ENCODE assay signal across 1 cellular context in the genomic region with DNA sequence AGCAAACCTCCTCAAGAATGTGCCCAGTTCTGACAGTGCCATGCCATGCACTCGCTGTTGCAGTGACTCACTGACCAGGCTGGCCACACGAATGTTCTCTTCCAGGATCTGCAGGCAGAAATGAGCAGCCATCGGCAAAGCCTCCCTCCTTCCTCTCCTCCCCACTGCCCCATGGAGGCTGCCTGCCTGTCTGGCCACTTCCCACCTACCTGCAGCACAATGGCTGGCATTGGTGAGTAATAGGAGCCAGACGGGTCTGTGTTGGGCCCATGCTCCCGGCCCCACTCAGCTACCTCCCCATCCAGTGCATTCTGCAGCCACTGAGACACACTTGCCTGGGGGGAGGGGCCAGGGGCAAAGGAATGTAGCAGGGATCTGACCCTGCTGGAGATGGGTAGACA.
TF ChIP-seq lines count a peak whose summit lies in the region.

No MANE protein-coding gene starts in this region.

TF ChIP-seq in GM23338, 12 proteins besides CTCF, POLR2A, EP300 and RAD21:
- TF ChIP-seq, protein P1, sequence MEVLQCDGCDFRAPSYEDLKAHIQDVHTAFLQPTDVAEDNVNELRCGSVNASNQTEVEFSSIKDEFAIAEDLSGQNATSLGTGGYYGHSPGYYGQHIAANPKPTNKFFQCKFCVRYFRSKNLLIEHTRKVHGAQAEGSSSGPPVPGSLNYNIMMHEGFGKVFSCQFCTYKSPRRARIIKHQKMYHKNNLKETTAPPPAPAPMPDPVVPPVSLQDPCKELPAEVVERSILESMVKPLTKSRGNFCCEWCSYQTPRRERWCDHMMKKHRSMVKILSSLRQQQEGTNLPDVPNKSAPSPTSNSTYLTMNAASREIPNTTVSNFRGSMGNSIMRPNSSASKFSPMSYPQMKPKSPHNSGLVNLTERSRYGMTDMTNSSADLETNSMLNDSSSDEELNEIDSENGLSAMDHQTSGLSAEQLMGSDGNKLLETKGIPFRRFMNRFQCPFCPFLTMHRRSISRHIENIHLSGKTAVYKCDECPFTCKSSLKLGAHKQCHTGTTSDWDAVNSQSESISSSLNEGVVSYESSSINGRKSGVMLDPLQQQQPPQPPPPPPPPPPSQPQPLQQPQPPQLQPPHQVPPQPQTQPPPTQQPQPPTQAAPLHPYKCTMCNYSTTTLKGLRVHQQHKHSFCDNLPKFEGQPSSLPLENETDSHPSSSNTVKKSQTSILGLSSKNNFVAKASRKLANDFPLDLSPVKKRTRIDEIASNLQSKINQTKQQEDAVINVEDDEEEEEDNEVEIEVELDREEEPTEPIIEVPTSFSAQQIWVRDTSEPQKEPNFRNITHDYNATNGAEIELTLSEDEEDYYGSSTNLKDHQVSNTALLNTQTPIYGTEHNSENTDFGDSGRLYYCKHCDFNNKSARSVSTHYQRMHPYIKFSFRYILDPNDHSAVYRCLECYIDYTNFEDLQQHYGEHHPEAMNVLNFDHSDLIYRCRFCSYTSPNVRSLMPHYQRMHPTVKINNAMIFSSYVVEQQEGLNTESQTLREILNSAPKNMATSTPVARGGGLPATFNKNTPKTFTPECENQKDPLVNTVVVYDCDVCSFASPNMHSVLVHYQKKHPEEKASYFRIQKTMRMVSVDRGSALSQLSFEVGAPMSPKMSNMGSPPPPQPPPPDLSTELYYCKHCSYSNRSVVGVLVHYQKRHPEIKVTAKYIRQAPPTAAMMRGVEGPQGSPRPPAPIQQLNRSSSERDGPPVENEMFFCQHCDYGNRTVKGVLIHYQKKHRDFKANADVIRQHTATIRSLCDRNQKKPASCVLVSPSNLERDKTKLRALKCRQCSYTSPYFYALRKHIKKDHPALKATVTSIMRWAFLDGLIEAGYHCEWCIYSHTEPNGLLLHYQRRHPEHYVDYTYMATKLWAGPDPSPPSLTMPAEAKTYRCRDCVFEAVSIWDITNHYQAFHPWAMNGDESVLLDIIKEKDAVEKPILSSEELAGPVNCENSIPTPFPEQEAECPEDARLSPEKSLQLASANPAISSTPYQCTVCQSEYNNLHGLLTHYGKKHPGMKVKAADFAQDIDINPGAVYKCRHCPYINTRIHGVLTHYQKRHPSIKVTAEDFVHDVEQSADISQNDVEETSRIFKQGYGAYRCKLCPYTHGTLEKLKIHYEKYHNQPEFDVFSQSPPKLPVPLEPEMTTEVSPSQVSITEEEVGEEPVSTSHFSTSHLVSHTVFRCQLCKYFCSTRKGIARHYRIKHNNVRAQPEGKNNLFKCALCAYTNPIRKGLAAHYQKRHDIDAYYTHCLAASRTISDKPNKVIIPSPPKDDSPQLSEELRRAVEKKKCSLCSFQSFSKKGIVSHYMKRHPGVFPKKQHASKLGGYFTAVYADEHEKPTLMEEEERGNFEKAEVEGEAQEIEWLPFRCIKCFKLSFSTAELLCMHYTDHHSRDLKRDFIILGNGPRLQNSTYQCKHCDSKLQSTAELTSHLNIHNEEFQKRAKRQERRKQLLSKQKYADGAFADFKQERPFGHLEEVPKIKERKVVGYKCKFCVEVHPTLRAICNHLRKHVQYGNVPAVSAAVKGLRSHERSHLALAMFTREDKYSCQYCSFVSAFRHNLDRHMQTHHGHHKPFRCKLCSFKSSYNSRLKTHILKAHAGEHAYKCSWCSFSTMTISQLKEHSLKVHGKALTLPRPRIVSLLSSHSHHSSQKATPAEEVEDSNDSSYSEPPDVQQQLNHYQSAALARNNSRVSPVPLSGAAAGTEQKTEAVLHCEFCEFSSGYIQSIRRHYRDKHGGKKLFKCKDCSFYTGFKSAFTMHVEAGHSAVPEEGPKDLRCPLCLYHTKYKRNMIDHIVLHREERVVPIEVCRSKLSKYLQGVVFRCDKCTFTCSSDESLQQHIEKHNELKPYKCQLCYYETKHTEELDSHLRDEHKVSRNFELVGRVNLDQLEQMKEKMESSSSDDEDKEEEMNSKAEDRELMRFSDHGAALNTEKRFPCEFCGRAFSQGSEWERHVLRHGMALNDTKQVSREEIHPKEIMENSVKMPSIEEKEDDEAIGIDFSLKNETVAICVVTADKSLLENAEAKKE (CRISPR knock-in tag; IDR thresholded peaks at IDR 0.05), result no peak
- no peak for TF ChIP-seq STAT1 (IDR thresholded peaks at IDR 0.05; ENCODE audit: unreplicated experiment)
- TF ChIP-seq ZNF331 (CRISPR knock-in tag; IDR thresholded peaks at IDR 0.05; ENCODE audit: low read depth), result no peak
- TF ChIP-seq, protein P2, sequence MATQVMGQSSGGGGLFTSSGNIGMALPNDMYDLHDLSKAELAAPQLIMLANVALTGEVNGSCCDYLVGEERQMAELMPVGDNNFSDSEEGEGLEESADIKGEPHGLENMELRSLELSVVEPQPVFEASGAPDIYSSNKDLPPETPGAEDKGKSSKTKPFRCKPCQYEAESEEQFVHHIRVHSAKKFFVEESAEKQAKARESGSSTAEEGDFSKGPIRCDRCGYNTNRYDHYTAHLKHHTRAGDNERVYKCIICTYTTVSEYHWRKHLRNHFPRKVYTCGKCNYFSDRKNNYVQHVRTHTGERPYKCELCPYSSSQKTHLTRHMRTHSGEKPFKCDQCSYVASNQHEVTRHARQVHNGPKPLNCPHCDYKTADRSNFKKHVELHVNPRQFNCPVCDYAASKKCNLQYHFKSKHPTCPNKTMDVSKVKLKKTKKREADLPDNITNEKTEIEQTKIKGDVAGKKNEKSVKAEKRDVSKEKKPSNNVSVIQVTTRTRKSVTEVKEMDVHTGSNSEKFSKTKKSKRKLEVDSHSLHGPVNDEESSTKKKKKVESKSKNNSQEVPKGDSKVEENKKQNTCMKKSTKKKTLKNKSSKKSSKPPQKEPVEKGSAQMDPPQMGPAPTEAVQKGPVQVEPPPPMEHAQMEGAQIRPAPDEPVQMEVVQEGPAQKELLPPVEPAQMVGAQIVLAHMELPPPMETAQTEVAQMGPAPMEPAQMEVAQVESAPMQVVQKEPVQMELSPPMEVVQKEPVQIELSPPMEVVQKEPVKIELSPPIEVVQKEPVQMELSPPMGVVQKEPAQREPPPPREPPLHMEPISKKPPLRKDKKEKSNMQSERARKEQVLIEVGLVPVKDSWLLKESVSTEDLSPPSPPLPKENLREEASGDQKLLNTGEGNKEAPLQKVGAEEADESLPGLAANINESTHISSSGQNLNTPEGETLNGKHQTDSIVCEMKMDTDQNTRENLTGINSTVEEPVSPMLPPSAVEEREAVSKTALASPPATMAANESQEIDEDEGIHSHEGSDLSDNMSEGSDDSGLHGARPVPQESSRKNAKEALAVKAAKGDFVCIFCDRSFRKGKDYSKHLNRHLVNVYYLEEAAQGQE (IDR thresholded peaks at IDR 0.05; ENCODE audit: unreplicated experiment), result no peak
- no peak for TF ChIP-seq ZNF114 (CRISPR knock-in tag; IDR thresholded peaks at IDR 0.05)
- TF ChIP-seq NANOG (IDR thresholded peaks at IDR 0.05; ENCODE audit: borderline replicate concordance), result no peak
- TF ChIP-seq CREB1 (CRISPR knock-in tag; IDR thresholded peaks at IDR 0.05; ENCODE audit: low read depth), result no peak
